1 cellular context compared by ENCODE assay signal in the genomic region with DNA sequence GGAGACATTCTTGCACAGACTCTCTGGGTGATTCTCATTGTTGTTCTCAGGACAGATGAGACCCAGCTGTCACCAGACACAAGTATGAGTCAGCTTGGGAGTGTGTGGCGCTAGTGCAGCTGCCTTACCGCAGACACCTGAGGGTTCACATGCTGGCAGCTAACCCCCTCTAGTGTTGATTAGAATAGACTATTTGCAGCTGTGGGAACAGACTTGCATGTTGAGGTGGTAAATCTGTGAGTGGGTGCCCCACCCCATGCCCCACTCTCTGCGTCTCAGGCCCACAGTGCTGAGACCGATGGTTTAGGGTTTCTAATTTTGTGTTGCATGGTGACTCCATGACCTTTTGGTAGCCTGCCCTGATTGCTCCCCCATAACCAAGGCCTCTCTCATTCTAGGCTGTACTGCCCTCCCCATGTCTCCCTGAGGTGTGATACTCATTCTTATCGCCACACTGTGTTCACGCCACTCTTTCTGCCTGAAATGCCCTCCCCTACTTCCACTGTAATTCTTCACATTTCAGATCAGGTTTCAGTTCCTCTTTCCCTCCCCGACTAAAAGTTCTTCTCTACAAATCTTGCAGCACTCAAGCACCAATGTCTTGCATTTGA.
TF ChIP-seq lines count a peak whose summit lies in the region.

No MANE protein-coding gene starts in this region.

TF ChIP-seq in K562, 482 proteins besides CTCF, POLR2A, EP300 and RAD21 (continued from another document):
- TF ChIP-seq TSHZ1 (CRISPR knock-in tag; IDR thresholded peaks at IDR 0.05): no peak
- 0 out of 2 replicates have a peak, but pooled peaks have one; percentile 19 for TF ChIP-seq JUN (IDR thresholded peaks at IDR 0.05; ENCODE audit: borderline replicate concordance, low read depth, low read length)
- no peak for TF ChIP-seq JUN (CRISPR knock-in tag; IDR thresholded peaks at IDR 0.05; ENCODE audit: borderline replicate concordance)
- TF ChIP-seq SPI1 (IDR thresholded peaks at IDR 0.05; ENCODE audit: borderline replicate concordance, low read depth, low read length): peak; percentile 27; the same call in 1 of the 2 replicates
- TF ChIP-seq NEUROD1 (IDR thresholded peaks at IDR 0.05; ENCODE audit: borderline replicate concordance, low read depth, low read length, partially characterized antibody): no peak
- peak; percentile 61; the same call in 1 of the 2 replicates for TF ChIP-seq JUND (IDR thresholded peaks at IDR 0.05; ENCODE audit: borderline replicate concordance, low read depth, low read length)
- peak; percentile 59; the same call in 2 of the 3 replicates for TF ChIP-seq JUND (tag; IDR thresholded peaks at IDR 0.05; ENCODE audit: borderline replicate concordance, low read depth, low read length)
- TF ChIP-seq, protein P1, sequence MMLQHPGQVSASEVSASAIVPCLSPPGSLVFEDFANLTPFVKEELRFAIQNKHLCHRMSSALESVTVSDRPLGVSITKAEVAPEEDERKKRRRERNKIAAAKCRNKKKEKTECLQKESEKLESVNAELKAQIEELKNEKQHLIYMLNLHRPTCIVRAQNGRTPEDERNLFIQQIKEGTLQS (IDR thresholded peaks at IDR 0.05): peak; percentile 31; the same call in 1 of the 2 replicates
- TF ChIP-seq, protein P1 (CRISPR knock-in tag; conservative IDR thresholded peaks at IDR 0.05): no peak
- TF ChIP-seq SMAD3 (CRISPR knock-in tag; conservative IDR thresholded peaks at IDR 0.05): no peak
- TF ChIP-seq, protein P2, sequence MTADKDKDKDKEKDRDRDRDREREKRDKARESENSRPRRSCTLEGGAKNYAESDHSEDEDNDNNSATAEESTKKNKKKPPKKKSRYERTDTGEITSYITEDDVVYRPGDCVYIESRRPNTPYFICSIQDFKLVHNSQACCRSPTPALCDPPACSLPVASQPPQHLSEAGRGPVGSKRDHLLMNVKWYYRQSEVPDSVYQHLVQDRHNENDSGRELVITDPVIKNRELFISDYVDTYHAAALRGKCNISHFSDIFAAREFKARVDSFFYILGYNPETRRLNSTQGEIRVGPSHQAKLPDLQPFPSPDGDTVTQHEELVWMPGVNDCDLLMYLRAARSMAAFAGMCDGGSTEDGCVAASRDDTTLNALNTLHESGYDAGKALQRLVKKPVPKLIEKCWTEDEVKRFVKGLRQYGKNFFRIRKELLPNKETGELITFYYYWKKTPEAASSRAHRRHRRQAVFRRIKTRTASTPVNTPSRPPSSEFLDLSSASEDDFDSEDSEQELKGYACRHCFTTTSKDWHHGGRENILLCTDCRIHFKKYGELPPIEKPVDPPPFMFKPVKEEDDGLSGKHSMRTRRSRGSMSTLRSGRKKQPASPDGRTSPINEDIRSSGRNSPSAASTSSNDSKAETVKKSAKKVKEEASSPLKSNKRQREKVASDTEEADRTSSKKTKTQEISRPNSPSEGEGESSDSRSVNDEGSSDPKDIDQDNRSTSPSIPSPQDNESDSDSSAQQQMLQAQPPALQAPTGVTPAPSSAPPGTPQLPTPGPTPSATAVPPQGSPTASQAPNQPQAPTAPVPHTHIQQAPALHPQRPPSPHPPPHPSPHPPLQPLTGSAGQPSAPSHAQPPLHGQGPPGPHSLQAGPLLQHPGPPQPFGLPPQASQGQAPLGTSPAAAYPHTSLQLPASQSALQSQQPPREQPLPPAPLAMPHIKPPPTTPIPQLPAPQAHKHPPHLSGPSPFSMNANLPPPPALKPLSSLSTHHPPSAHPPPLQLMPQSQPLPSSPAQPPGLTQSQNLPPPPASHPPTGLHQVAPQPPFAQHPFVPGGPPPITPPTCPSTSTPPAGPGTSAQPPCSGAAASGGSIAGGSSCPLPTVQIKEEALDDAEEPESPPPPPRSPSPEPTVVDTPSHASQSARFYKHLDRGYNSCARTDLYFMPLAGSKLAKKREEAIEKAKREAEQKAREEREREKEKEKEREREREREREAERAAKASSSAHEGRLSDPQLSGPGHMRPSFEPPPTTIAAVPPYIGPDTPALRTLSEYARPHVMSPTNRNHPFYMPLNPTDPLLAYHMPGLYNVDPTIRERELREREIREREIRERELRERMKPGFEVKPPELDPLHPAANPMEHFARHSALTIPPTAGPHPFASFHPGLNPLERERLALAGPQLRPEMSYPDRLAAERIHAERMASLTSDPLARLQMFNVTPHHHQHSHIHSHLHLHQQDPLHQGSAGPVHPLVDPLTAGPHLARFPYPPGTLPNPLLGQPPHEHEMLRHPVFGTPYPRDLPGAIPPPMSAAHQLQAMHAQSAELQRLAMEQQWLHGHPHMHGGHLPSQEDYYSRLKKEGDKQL (CRISPR knock-in tag; IDR thresholded peaks at IDR 0.05; ENCODE audit: borderline replicate concordance): no peak
- no peak for TF ChIP-seq SIRT6 (IDR thresholded peaks at IDR 0.05; ENCODE audit: low read depth, low read length)
- no peak for TF ChIP-seq DDX20 (tag; IDR thresholded peaks at IDR 0.05; ENCODE audit: low read depth)
- TF ChIP-seq HMG20B (CRISPR knock-in tag; IDR thresholded peaks at IDR 0.05): no peak
- TF ChIP-seq, protein P3, sequence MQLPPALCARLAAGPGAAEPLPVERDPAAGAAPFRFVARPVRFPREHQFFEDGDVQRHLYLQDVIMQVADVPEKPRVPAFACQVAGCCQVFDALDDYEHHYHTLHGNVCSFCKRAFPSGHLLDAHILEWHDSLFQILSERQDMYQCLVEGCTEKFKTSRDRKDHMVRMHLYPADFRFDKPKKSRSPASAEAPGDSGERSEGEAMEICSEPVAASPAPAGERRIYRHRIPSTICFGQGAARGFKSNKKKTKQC (CRISPR knock-in tag; IDR thresholded peaks at IDR 0.05): no peak
- no peak for TF ChIP-seq MEF2A (IDR thresholded peaks at IDR 0.05; ENCODE audit: control insufficient read depth, low read depth, low read length)
- no peak for TF ChIP-seq RBM17 (IDR thresholded peaks at IDR 0.05; ENCODE audit: borderline replicate concordance, low read depth, low read length)
- no peak for TF ChIP-seq EP400 (IDR thresholded peaks at IDR 0.05)
- TF ChIP-seq ETV6 (IDR thresholded peaks at IDR 0.05; ENCODE audit: borderline replicate concordance in 1 of 2, low read depth in 2 of 2, low read length in 1 of 2): no peak
- no peak for TF ChIP-seq ETV6 (CRISPR knock-in tag; IDR thresholded peaks at IDR 0.05; ENCODE audit: borderline replicate concordance)
- no peak for TF ChIP-seq MBD2 (IDR thresholded peaks at IDR 0.05; ENCODE audit: borderline replicate concordance, low read depth)
- peak; percentile 66; the same call in 1 of the 2 replicates for TF ChIP-seq TFAP4 (CRISPR knock-in tag; IDR thresholded peaks at IDR 0.05; ENCODE audit: borderline replicate concordance)
- TF ChIP-seq HMGN3 (IDR thresholded peaks at IDR 0.05; ENCODE audit: borderline replicate concordance, extremely low read depth, insufficient read length, low read depth, low read length): no peak
- 0 out of 2 replicates have a peak, but pooled peaks have one; percentile 7 for TF ChIP-seq KLF16 (IDR thresholded peaks at IDR 0.05)
- TF ChIP-seq BHLHE40 (IDR thresholded peaks at IDR 0.05; ENCODE audit: low read length): peak; percentile 63
- TF ChIP-seq FOSL1 (tag; conservative IDR thresholded peaks at IDR 0.05): peak; percentile 43
- no peak for TF ChIP-seq TEAD2 (tag; IDR thresholded peaks at IDR 0.05)
